ENCODE assay signal across 24 cellular contexts in genomic region chr10:49141541-49142332, GRCh38. TPM values are rescaled to one million over a fixed set of nuclear protein-coding genes. Genes with fewer than 3 reads are reported as not detected.
DNase-seq lines count a peak whose midpoint lies in the region; ATAC-seq, FAIRE-seq and TF ChIP-seq lines count a peak whose summit lies in the region.
"Had no signal": no experiment of that assay in that cellular context is flagged by ENCODE, and none has a peak within 500 bp of the region (broad histone marks: within the 10 kb centered on the region; RNA-seq: fewer than 3 reads in every experiment).

No MANE protein-coding gene starts in this region.

- in situ Hi-C loops in K562 (cut with MboI) = no loop called here

- DNase-seq in K562 (ENCODE audit: extremely low read depth in 1 of 4, low spot score in 3 of 4) = no peak
- DNase-seq in esophagus muscularis mucosa (ENCODE audit: extremely low spot score) = no peak
- DNase-seq in NCI-H69 (lab: John Stamatoyannopoulos, UW) = no peak
- DNase-seq in urothelium cell line (ENCODE audit: low spot score) = no peak
- DNase-seq: activated CD4-positive, alpha-beta memory T cell treated with anti-CD3 and anti-CD28 coated beads, Interleukin-2, amount 10 ng/mL, durations not matched to agents 7 days and 5 days; activated naive CD8-positive, alpha-beta T cell treated with anti-CD3 and anti-CD28 coated beads, Interleukin-2, amount 50 U/mL, for 24 hours; activated T-cell treated with anti-CD3 and anti-CD28 coated beads, Interleukin-2, amount 50 U/mL, for 48 hours; AML-193; Caco-2; dorsolateral prefrontal cortex; glutamatergic neuron; left ventricle myocardium inferior; NCI-H2081; NCI-H524; nucleus accumbens; SIG-M5; WERI-Rb-1 had no signal

- peak overlapping the region; percentile 57; the same call in 1 of the 2 replicates for H2AFZ ChIP-seq in K562 (ENCODE audit: low read depth, low read length)

- H3K4me3 ChIP-seq in K562 = no peak overlapping the region
- no peak overlapping the region for H3K4me3 ChIP-seq in esophagus muscularis mucosa
- H3K4me3 ChIP-seq: breast epithelium, dorsolateral prefrontal cortex, left ventricle myocardium inferior had no signal

- no TSS peak for BruUV-seq in K562 (replicated peaks; lab: Mats Ljungman, UMichigan)

- no peaks in the 10 kb centered on the region for H3K79me2 ChIP-seq in K562 (ENCODE audit: control insufficient read depth, insufficient read depth, low read length)

- H3K36me3 ChIP-seq in K562 (ENCODE audit: control insufficient read depth, insufficient read depth, low read length) = no peaks in the 10 kb centered on the region
- H3K36me3 ChIP-seq in esophagus muscularis mucosa = no peaks in the 10 kb centered on the region
- H3K36me3 ChIP-seq: breast epithelium, left ventricle myocardium inferior, WERI-Rb-1 had no signal

- peaks cover 0 to 3% of the 10 kb centered on the region in 2 experiments; a peak in 2 of 5 replicates for H3K4me1 ChIP-seq in K562 (replicated peaks in 1 of 2; ENCODE audit: control insufficient read depth in 2 of 2, insufficient read depth in 2 of 2, low read length in 2 of 2)
- peaks cover 0 to 19% (median 13%) of the 10 kb centered on the region in 4 donors for H3K4me1 ChIP-seq in esophagus muscularis mucosa
- H3K4me1 ChIP-seq: breast epithelium, Caco-2 had no signal

- TF ChIP-seq CTCF in K562 (IDR thresholded peaks at IDR 0.05 in 2 of 3, conservative IDR thresholded peaks at IDR 0.05 in 1 of 3; ENCODE audit: insufficient read depth in 2 of 3, low read depth in 1 of 3, low read length in 3 of 3) = no peak
- TF ChIP-seq CTCF in esophagus muscularis mucosa (IDR thresholded peaks at IDR 0.05) = no peak

- no peaks in the 10 kb centered on the region for H4K20me1 ChIP-seq in K562 (replicated peaks; ENCODE audit: control insufficient read depth, insufficient read depth, low read length)

- peaks cover under 1% of the 10 kb centered on the region; the same call in 1 of the 2 replicates for H3K9me3 ChIP-seq in K562 (replicated peaks; ENCODE audit: control insufficient read depth, insufficient read depth, low read depth, low read length)
- no peaks in the 10 kb centered on the region for H3K9me3 ChIP-seq in esophagus muscularis mucosa
- H3K9me3 ChIP-seq: breast epithelium, Caco-2 had no signal

- H3K4me2 ChIP-seq in K562 (ENCODE audit: insufficient read depth, low read length) = no peak overlapping the region

- TF ChIP-seq POLR2A in K562 (conservative IDR thresholded peaks at IDR 0.05) (no peak), esophagus muscularis mucosa (IDR thresholded peaks at IDR 0.05; ENCODE audit: low read depth) (no peak)

- intact Hi-C loops in K562 (cut with micrococcal nuclease) (no loop called here), esophagus muscularis mucosa (cut with DNase I) (no loop called here)

- WGBS in K562 (ENCODE audit: insufficient coverage, low coverage, missing lambda C conversion rate) = 41% methylated on average over 5 of the region's 5 CpGs
- WGBS in esophagus muscularis mucosa = 85% methylated on average over 5 of the region's 5 CpGs

- ATAC-seq in GM18861 (IDR thresholded peaks at IDR 0.05; ENCODE audit: unreplicated experiment) (peak; percentile 61), GM21423 (IDR thresholded peaks at IDR 0.05; ENCODE audit: unreplicated experiment) (peak; percentile 62), HG02938 (IDR thresholded peaks at IDR 0.05; ENCODE audit: unreplicated experiment) (peak; percentile 71), K562 (no peak), HG03469 (IDR thresholded peaks at IDR 0.05; ENCODE audit: unreplicated experiment) (no peak)
- ATAC-seq: activated naive CD8-positive, alpha-beta T cell treated with anti-CD3 and anti-CD28 coated beads, Interleukin-2, amount 50 U/mL, for 24 hours had no signal

- POLR2A ChIA-PET in K562 (lab: Yijun Ruan, JAX) = interaction anchor here (2.0 kb wide), 1 partner anchor 9 kb away, joined by 8 read pairs; no protein-coding TSS in a partner anchor

- TF ChIP-seq RAD21 in K562 (CRISPR knock-in tag; conservative IDR thresholded peaks at IDR 0.05 in 1 of 2, IDR thresholded peaks at IDR 0.05 in 1 of 2) = no peak

- TF ChIP-seq EP300 in K562 (IDR thresholded peaks at IDR 0.05; ENCODE audit: low read length) (no peak), esophagus muscularis mucosa (IDR thresholded peaks at IDR 0.05) (no peak)

- H3K27me3 ChIP-seq in K562 (ENCODE audit: control insufficient read depth in 2 of 2, insufficient read depth in 2 of 2, low read length in 2 of 2) = no peaks in the 10 kb centered on the region
- H3K27me3 ChIP-seq in esophagus muscularis mucosa = peaks cover 0 to 9% (median 0%) of the 10 kb centered on the region in 4 donors
- H3K27me3 ChIP-seq: breast epithelium, dorsolateral prefrontal cortex had no signal

- H3K9ac ChIP-seq in K562 (ENCODE audit: insufficient read depth in 1 of 2, low read depth in 2 of 2, low read length in 2 of 2) = no peak overlapping the region

- CTCF ChIA-PET in K562 (lab: Yijun Ruan, JAX; ENCODE audit: low intra/inter-chr PET ratio) = no interaction called here

- no peak for FAIRE-seq in K562 (lab: Jason Lieb, UNC)
- no peak for FAIRE-seq in urothelium cell line (lab: Jason Lieb, UNC)

- H3K9me1 ChIP-seq in K562 (ENCODE audit: control insufficient read depth, insufficient read depth, low read length) = no peaks in the 10 kb centered on the region

- no peak overlapping the region for H3K27ac ChIP-seq in K562 (ENCODE audit: extremely low read depth, low read depth, low read length)
- no peak overlapping the region for H3K27ac ChIP-seq in esophagus muscularis mucosa (replicated peaks in 1 of 4)
- H3K27ac ChIP-seq: dorsolateral prefrontal cortex, left ventricle myocardium inferior, WERI-Rb-1 had no signal

TF ChIP-seq in K562, 482 proteins besides CTCF, POLR2A, EP300 and RAD21 (continues in another document):
- TF ChIP-seq MAFG (tag; conservative IDR thresholded peaks at IDR 0.05) = peak; percentile 51

RNA-seq across cellular contexts. Expression of gene FAM170B, which starts 7.9 kb away (rescaled TPM):
- not detected in 2 replicates for total RNA-seq in K562 (2011; cell fraction: chromatin; rRNA removed; ENCODE audit: low replicate concordance)
- total RNA-seq in K562 (2011; cell fraction: nucleolus; rRNA removed) = 0.53 TPM in 1 of 2 replicates, not detected in the other
- not detected in 2 replicates for total RNA-seq in K562 (2011; cell fraction: nucleoplasm; rRNA removed)
- 0.24 TPM in 1 of 2 replicates, not detected in the other for total RNA-seq in K562 (2014; rRNA removed)
- not detected in 2 replicates for total RNA-seq in K562 (2014; rRNA removed; fragmentation: Illumina TruSeq; extraction: Trizol)
- total RNA-seq in K562 (2015; rRNA removed; fragmentation: Illumina TruSeq; extraction: Trizol) = 0.11 TPM in 2 replicates
- not detected in 2 replicates for total RNA-seq in K562 (2021)
- 0.07 TPM in 1 of 2 replicates, not detected in the other for polyA plus RNA-seq in K562 (2011; rRNA removed)
- not detected in 2 replicates for polyA plus RNA-seq in K562 (2011; cell fraction: cytosol; rRNA removed)
- 0.11 TPM in 1 of 2 replicates, not detected in the other for polyA plus RNA-seq in K562 (2011; cell fraction: nucleus; rRNA removed)
- polyA plus RNA-seq in K562 (2012) = 0.15 and 0.17 TPM in 2 replicates
- not detected in 2 replicates for polyA plus RNA-seq in K562 (2014; fragmentation: Illumina TruSeq; extraction: Trizol)
- polyA plus RNA-seq in K562 (2014; fragmentation: Nextera tagmentation; extraction: Ambion mirVana) = not detected
- 0.13 and 0.21 TPM in 2 replicates for polyA plus RNA-seq in K562 (2014; rRNA removed)
- polyA minus RNA-seq in K562 (2011; rRNA and poly(A)+ RNA removed) = not detected in 2 replicates
- not detected in 2 replicates for polyA minus RNA-seq in K562 (2011; cell fraction: cytosol; rRNA and poly(A)+ RNA removed)
- 0.22 TPM in 1 of 2 replicates, not detected in the other for polyA minus RNA-seq in K562 (2011; cell fraction: nucleus; rRNA and poly(A)+ RNA removed)
- total RNA-seq in esophagus muscularis mucosa = not detected
- total RNA-seq: breast epithelium, Caco-2, left ventricle myocardium inferior, mucosa of gallbladder had no signal
- polyA plus RNA-seq: esophagus had no signal

RNA-seq across cellular contexts. Expression of gene VSTM4, which starts 26.4 kb away (rescaled TPM):
- total RNA-seq in K562 (2011; cell fraction: chromatin; rRNA removed; ENCODE audit: low replicate concordance) = 28.0 and 44.8 TPM in 2 replicates
- total RNA-seq in K562 (2011; cell fraction: nucleolus; rRNA removed) = 25.3 and 25.7 TPM in 2 replicates
- total RNA-seq in K562 (2011; cell fraction: nucleoplasm; rRNA removed) = 38.3 and 60.8 TPM in 2 replicates
- total RNA-seq in K562 (2014; rRNA removed) (2.3 and 3.2 TPM in 2 replicates), K562 (2014; rRNA removed; fragmentation: Illumina TruSeq; extraction: Trizol) (2.9 and 3.5 TPM in 2 replicates), K562 (2015; rRNA removed; fragmentation: Illumina TruSeq; extraction: Trizol) (1.4 and 1.5 TPM in 2 replicates), K562 (2021) (3.9 and 4.5 TPM in 2 replicates), esophagus muscularis mucosa (10 to 100 TPM in 3 of 4 donors, 1 to 10 TPM in 1; 10.0 to 21.4 (median 12.6) TPM)
- polyA plus RNA-seq in K562 (2011; rRNA removed) (7.3 and 7.9 TPM in 2 replicates), K562 (2014; fragmentation: Illumina TruSeq; extraction: Trizol) (4.1 and 5.0 TPM in 2 replicates), K562 (2014; fragmentation: Nextera tagmentation; extraction: Ambion mirVana) (1 to 10 TPM; 1.0 to 1.1 TPM), K562 (2014; rRNA removed) (3.0 TPM in 2 replicates)
- 3.7 and 5.1 TPM in 2 replicates for polyA plus RNA-seq in K562 (2011; cell fraction: cytosol; rRNA removed)
- polyA plus RNA-seq in K562 (2011; cell fraction: nucleus; rRNA removed) = 7.6 and 10.0 TPM in 2 replicates
- polyA plus RNA-seq in K562 (2012) = 3.2 and 4.6 TPM in 2 replicates
- polyA minus RNA-seq in K562 (2011; rRNA and poly(A)+ RNA removed) = 11.4 and 12.1 TPM in 2 replicates
- 4.6 and 6.7 TPM in 2 replicates for polyA minus RNA-seq in K562 (2011; cell fraction: cytosol; rRNA and poly(A)+ RNA removed)
- 15.8 and 17.0 TPM in 2 replicates for polyA minus RNA-seq in K562 (2011; cell fraction: nucleus; rRNA and poly(A)+ RNA removed)
- total RNA-seq: Caco-2 had no signal

RNA-seq across cellular contexts. Expression of gene TMEM273, which starts 46.5 kb away (rescaled TPM):
- 81.2 and 118 TPM in 2 replicates for total RNA-seq in K562 (2011; cell fraction: chromatin; rRNA removed; ENCODE audit: low replicate concordance)
- total RNA-seq in K562 (2011; cell fraction: nucleolus; rRNA removed) = 54.2 and 60.0 TPM in 2 replicates
- 86.6 and 86.7 TPM in 2 replicates for total RNA-seq in K562 (2011; cell fraction: nucleoplasm; rRNA removed)
- 93.1 and 94.3 TPM in 2 replicates for total RNA-seq in K562 (2014; rRNA removed)
- total RNA-seq in K562 (2014; rRNA removed; fragmentation: Illumina TruSeq; extraction: Trizol) = 72.3 and 78.7 TPM in 2 replicates
- total RNA-seq in K562 (2015; rRNA removed; fragmentation: Illumina TruSeq; extraction: Trizol) = 90.7 and 95.6 TPM in 2 replicates
- total RNA-seq in K562 (2021) = 63.1 and 64.3 TPM in 2 replicates
- polyA plus RNA-seq in K562 (2011; rRNA removed) = 38.9 and 39.2 TPM in 2 replicates
- polyA plus RNA-seq in K562 (2011; cell fraction: cytosol; rRNA removed) = 28.1 and 37.9 TPM in 2 replicates
- 97.0 and 101 TPM in 2 replicates for polyA plus RNA-seq in K562 (2011; cell fraction: nucleus; rRNA removed)
- 161 and 239 TPM in 2 replicates for polyA plus RNA-seq in K562 (2012)
- polyA plus RNA-seq in K562 (2014; fragmentation: Illumina TruSeq; extraction: Trizol) = 126 and 127 TPM in 2 replicates
- 100 to 1,000 TPM in 1 of 2 experiments, 10 to 100 TPM in 1; 97.3 to 102 TPM for polyA plus RNA-seq in K562 (2014; fragmentation: Nextera tagmentation; extraction: Ambion mirVana)
- polyA plus RNA-seq in K562 (2014; rRNA removed) = 131 and 145 TPM in 2 replicates
- 30.9 and 33.2 TPM in 2 replicates for polyA minus RNA-seq in K562 (2011; rRNA and poly(A)+ RNA removed)
- polyA minus RNA-seq in K562 (2011; cell fraction: cytosol; rRNA and poly(A)+ RNA removed) = 9.6 and 10.0 TPM in 2 replicates
- polyA minus RNA-seq in K562 (2011; cell fraction: nucleus; rRNA and poly(A)+ RNA removed) = 24.1 and 32.7 TPM in 2 replicates
- 10 to 100 TPM; 11.6 to 36.8 (median 25.1) TPM for total RNA-seq in esophagus muscularis mucosa
- total RNA-seq: Caco-2 had no signal

Comparison
In these comparisons a context has a peak if more than half of its experiments do, and no peak if none do; other contexts are left out.
1. ATAC-seq: peak in GM18861 (single experiment), GM21423 (single experiment) and HG02938 (single experiment); none in K562 (single experiment) and HG03469 (single experiment).